Comparison of ENCODE assay signal across 17 cellular contexts in genomic region chr11:125587480-125587879, GRCh38. TPM values are rescaled to one million over a fixed set of nuclear protein-coding genes. Genes with fewer than 3 reads are reported as not detected.
A peak's percentile ranks its signal among the peaks of the same experiment; 100 is the strongest.
DNase-seq lines count a peak whose midpoint lies in the region; ATAC-seq and TF ChIP-seq lines count a peak whose summit lies in the region.
"Had no signal": no experiment of that assay in that cellular context is flagged by ENCODE, and none has a peak within 500 bp of the region (broad histone marks: within the 10 kb centered on the region; RNA-seq: fewer than 3 reads in every experiment).

No MANE protein-coding gene starts in this region.

- peaks cover 29% of the 10 kb centered on the region for H3K4me1 Mint-ChIP-seq in activated T-cell treated with anti-CD3 and anti-CD28 coated beads, Interleukin-2, amount 50 U/mL, for 72 hours (ENCODE audit: low read depth)
- peaks cover 17% of the 10 kb centered on the region for H3K4me1 Mint-ChIP-seq in chondrocyte (ENCODE audit: low read depth)

- no peaks in the 10 kb centered on the region for H3K27me3 ChIP-seq in IMR-90 (ENCODE audit: control insufficient read depth, insufficient read depth, low read length)

- no peak overlapping the region for H3K9ac ChIP-seq in IMR-90 (ENCODE audit: low read depth, low read length)
- H3K9ac ChIP-seq: GM23248 had no signal

- H3K18ac ChIP-seq in IMR-90 (ENCODE audit: low read depth, low read length) = no peak overlapping the region

- WGBS in IMR-90 (ENCODE audit: extremely low coverage in 2 of 2, insufficient read length in 1 of 2), 2 experiments = no CpG with 5 or more reads among the region's 1 CpG

- no peak for DNase-seq in activated T-cell treated with anti-CD3 and anti-CD28 coated beads, Interleukin-2, amount 50 U/mL, for 72 hours
- DNase-seq in activated T-cell treated with anti-CD3 and anti-CD28 coated beads, Interleukin-2, amount 50 U/mL, for 1 hour = no peak
- DNase-seq in IMR-90 = no peak
- DNase-seq in chondrocyte (ENCODE audit: low spot score) = no peak
- no peak for DNase-seq in cerebellar nuclear complex (lab: John Stamatoyannopoulos, UW)
- DNase-seq in activated CD8-positive, alpha-beta memory T cell treated with anti-CD3 and anti-CD28 coated beads for 24 hours = no peak
- DNase-seq in posterior cingulate gyrus = no peak
- DNase-seq: 8988T; C1 segment of cervical spinal cord; Calu3; CD4-positive, alpha-beta memory T cell; COR-L47; DMS153; DND-41; GM23248; H7; HCEC 1CT had no signal

- H3K27me3 Mint-ChIP-seq in activated T-cell treated with anti-CD3 and anti-CD28 coated beads, Interleukin-2, amount 50 U/mL, for 72 hours (ENCODE audit: low read depth) = no peaks in the 10 kb centered on the region
- H3K27me3 Mint-ChIP-seq in chondrocyte (ENCODE audit: low read depth) = no peaks in the 10 kb centered on the region
- H3K27me3 Mint-ChIP-seq: CD4-positive, alpha-beta memory T cell had no signal

- peaks cover 0 to 6% of the 10 kb centered on the region in 2 experiments; a peak in 2 of 4 replicates for H3K79me1 ChIP-seq in IMR-90 (ENCODE audit: low read depth in 1 of 2, low read length in 2 of 2)

- H3K14ac ChIP-seq in IMR-90 (replicated peaks; ENCODE audit: low read depth, low read length) = no peak overlapping the region

- peaks cover 3% of the 10 kb centered on the region; the same call in 1 of the 2 replicates for H3K9me1 ChIP-seq in IMR-90 (ENCODE audit: insufficient read depth, low read length)

- no peak for ATAC-seq in activated T-cell treated with anti-CD3 and anti-CD28 coated beads, Interleukin-2, amount 50 U/mL, for 72 hours (replicated peaks in 1 of 2)
- ATAC-seq in IMR-90 (ENCODE audit: low read depth) = no peak

- dilution Hi-C loops in IMR-90 (cut with HindIII; ENCODE audit: low sequenced_read_pairs, unreplicated experiment) = no loop called here

- no peak overlapping the region for H2AK5ac ChIP-seq in IMR-90 (ENCODE audit: low read depth, low read length)

- H3K23ac ChIP-seq in IMR-90 (ENCODE audit: low read depth, low read length) = peak overlapping the region; percentile 28; the same call in 1 of the 2 replicates

- no peak for TF ChIP-seq POLR2A in IMR-90 (IDR thresholded peaks at IDR 0.05; ENCODE audit: low read depth, low read length)

- no peak overlapping the region for H4K8ac ChIP-seq in IMR-90 (ENCODE audit: low read depth in 2 of 2, low read length in 2 of 2)

- no peak overlapping the region for H4K5ac ChIP-seq in IMR-90 (ENCODE audit: low read depth, low read length)

- H2AK9ac ChIP-seq in IMR-90 (replicated peaks; ENCODE audit: low read depth, low read length, poor library complexity) = no peak overlapping the region

- no peak overlapping the region for H2BK5ac ChIP-seq in IMR-90 (ENCODE audit: low read depth, low read length, poor library complexity, severe bottlenecking)

- H3K4me1 ChIP-seq in IMR-90 (ENCODE audit: control insufficient read depth, insufficient read depth, low read length) = 0 out of 2 replicates have a peak, but pooled peaks cover 2% of the 10 kb centered on the region

- H3K9me3 Mint-ChIP-seq in activated T-cell treated with anti-CD3 and anti-CD28 coated beads, Interleukin-2, amount 50 U/mL, for 72 hours = no peaks in the 10 kb centered on the region
- no peaks in the 10 kb centered on the region for H3K9me3 Mint-ChIP-seq in chondrocyte (ENCODE audit: low read depth)
- H3K9me3 Mint-ChIP-seq: CD4-positive, alpha-beta memory T cell had no signal

- no peak for TF ChIP-seq RAD21 in IMR-90 (IDR thresholded peaks at IDR 0.05; ENCODE audit: low read length)

- no peak overlapping the region for H3K4me3 Mint-ChIP-seq in activated T-cell treated with anti-CD3 and anti-CD28 coated beads, Interleukin-2, amount 50 U/mL, for 72 hours
- no peak overlapping the region for H3K4me3 Mint-ChIP-seq in chondrocyte (ENCODE audit: unreplicated experiment)
- H3K4me3 Mint-ChIP-seq: CD4-positive, alpha-beta memory T cell had no signal

- no peak overlapping the region for H3K56ac ChIP-seq in IMR-90 (ENCODE audit: extremely low read depth, insufficient read depth, low read length)

- TF ChIP-seq CTCF in IMR-90 (conservative IDR thresholded peaks at IDR 0.05; ENCODE audit: low read depth, low read length) = no peak
- TF ChIP-seq CTCF in chondrocyte (IDR thresholded peaks at IDR 0.05) = no peak

- peaks cover 10% of the 10 kb centered on the region for H3K36me3 ChIP-seq in IMR-90 (ENCODE audit: control insufficient read depth, insufficient read depth, low read length)

- peak overlapping the region; percentile 22 for H3K27ac Mint-ChIP-seq in activated T-cell treated with anti-CD3 and anti-CD28 coated beads, Interleukin-2, amount 50 U/mL, for 72 hours
- peak overlapping the region; percentile 45 for H3K27ac Mint-ChIP-seq in chondrocyte (ENCODE audit: unreplicated experiment)

- POLR2A ChIA-PET in IMR-90 (lab: Charles Lee; ENCODE audit: unreplicated experiment) = no interaction called here

- no peak overlapping the region for H3K4me3 ChIP-seq in IMR-90 (ENCODE audit: insufficient read depth, low read depth, low read length)
- H3K4me3 ChIP-seq: GM23248 had no signal

- CTCF ChIA-PET in IMR-90 (lab: Yijun Ruan, JAX) = no interaction called here

- no peak overlapping the region for H2AFZ ChIP-seq in IMR-90 (replicated peaks; ENCODE audit: low read length, poor library complexity)
- H2AFZ ChIP-seq: GM23248 had no signal

- no peak overlapping the region for H2BK120ac ChIP-seq in IMR-90 (ENCODE audit: low read depth, low read length)

- in situ Hi-C loops in IMR-90 (cut with MboI; ENCODE audit: low sequenced_read_pairs) = loop anchor here (25.0 kb wide), 1 partner anchor 950 kb away; no protein-coding TSS in a partner anchor

- peaks cover 5 to 28% of the 10 kb centered on the region in 2 donors for H3K36me3 Mint-ChIP-seq in activated T-cell treated with anti-CD3 and anti-CD28 coated beads, Interleukin-2, amount 50 U/mL, for 72 hours (ENCODE audit: insufficient read depth in 2 of 2)
- H3K36me3 Mint-ChIP-seq in chondrocyte (ENCODE audit: low read depth) = peaks cover 20% of the 10 kb centered on the region

- H3K9me3 ChIP-seq in IMR-90 (ENCODE audit: control insufficient read depth, insufficient read depth, low read length) = no peaks in the 10 kb centered on the region

- H4K91ac ChIP-seq in IMR-90 (ENCODE audit: insufficient read depth, low read depth, low read length) = no peak overlapping the region

- intact Hi-C loops in IMR-90 (cut with micrococcal nuclease) (no loop called here), posterior cingulate gyrus (cut with DNase I) (no loop called here)

- H3K27ac ChIP-seq in IMR-90 (ENCODE audit: insufficient read depth, low read length) = no peak overlapping the region
- H3K27ac ChIP-seq: GM23248 had no signal

- BruUV-seq in IMR-90 (replicated peaks; lab: Mats Ljungman, UMichigan) = no TSS peak

- H3K4me2 ChIP-seq in IMR-90 (ENCODE audit: low read depth, low read length) = no peak overlapping the region

- no peaks in the 10 kb centered on the region for H4K20me1 ChIP-seq in IMR-90 (ENCODE audit: insufficient read depth, low read length)

- H2BK20ac ChIP-seq in IMR-90 (ENCODE audit: low read depth, low read length) = no peak overlapping the region

- H3K4ac ChIP-seq in IMR-90 (ENCODE audit: low read depth, low read length) = no peak overlapping the region

- H2BK15ac ChIP-seq in IMR-90 (ENCODE audit: low read depth, low read length) = no peak overlapping the region; the same call in 2 of the 3 replicates

TF ChIP-seq in IMR-90, 13 proteins besides CTCF, POLR2A, EP300 and RAD21:
- TF ChIP-seq MAFK (IDR thresholded peaks at IDR 0.05; ENCODE audit: low read depth, low read length) (peak; percentile 56), MAZ (IDR thresholded peaks at IDR 0.05; ENCODE audit: borderline replicate concordance, low read depth, low read length) (no peak), MXI1 (IDR thresholded peaks at IDR 0.05; ENCODE audit: borderline replicate concordance, low read depth, low read length) (no peak), BHLHE40 (IDR thresholded peaks at IDR 0.05; ENCODE audit: low read depth, low read length) (no peak), FOS (IDR thresholded peaks at IDR 0.05; ENCODE audit: low read depth, low read length) (no peak), RCOR1 (IDR thresholded peaks at IDR 0.05; ENCODE audit: insufficient replicate concordance, low read length) (no peak)

RNA-seq across cellular contexts. Expression of gene STT3A, which starts 5.2 kb away (rescaled TPM):
- 100 to 1,000 TPM; 121 to 123 TPM for total RNA-seq in activated T-cell treated with anti-CD3 and anti-CD28 coated beads, Interleukin-2, amount 50 U/mL, for 72 hours
- total RNA-seq in IMR-90 (2012; rRNA removed) (346 and 387 TPM in 2 replicates), chondrocyte (247 to 286 TPM (median 252 TPM) in 3 replicates)
- 180 and 184 TPM in 2 replicates for polyA plus RNA-seq in IMR-90 (2012; rRNA removed)
- 112 and 179 TPM in 2 replicates for polyA plus RNA-seq in IMR-90 (2012; cell fraction: cytosol; rRNA removed)
- 25.4 and 108 TPM in 2 replicates for polyA plus RNA-seq in IMR-90 (2012; cell fraction: nucleus; rRNA removed; ENCODE audit: low replicate concordance)

RNA-seq across cellular contexts. Expression of gene EI24, which starts 18.2 kb away (rescaled TPM):
- 10 to 100 TPM; 27.4 to 35.6 TPM for total RNA-seq in activated T-cell treated with anti-CD3 and anti-CD28 coated beads, Interleukin-2, amount 50 U/mL, for 72 hours
- 95.9 and 122 TPM in 2 replicates for total RNA-seq in IMR-90 (2012; rRNA removed)
- 82.6 and 89.7 TPM in 2 replicates for polyA plus RNA-seq in IMR-90 (2012; rRNA removed)
- 75.8 and 96.6 TPM in 2 replicates for polyA plus RNA-seq in IMR-90 (2012; cell fraction: cytosol; rRNA removed)
- 16.5 and 42.6 TPM in 2 replicates for polyA plus RNA-seq in IMR-90 (2012; cell fraction: nucleus; rRNA removed; ENCODE audit: low replicate concordance)
- 88.6 to 95.0 TPM (median 91.1 TPM) in 3 replicates for total RNA-seq in chondrocyte

RNA-seq across cellular contexts. Expression of gene CHEK1, which starts 37.5 kb away (rescaled TPM):
- total RNA-seq in activated T-cell treated with anti-CD3 and anti-CD28 coated beads, Interleukin-2, amount 50 U/mL, for 72 hours = 100 to 1,000 TPM; 135 to 180 TPM
- total RNA-seq in IMR-90 (2012; rRNA removed) (22.6 and 30.3 TPM in 2 replicates), chondrocyte (18.3 to 28.4 TPM (median 23.5 TPM) in 3 replicates)
- 15.9 and 16.0 TPM in 2 replicates for polyA plus RNA-seq in IMR-90 (2012; rRNA removed)
- polyA plus RNA-seq in IMR-90 (2012; cell fraction: cytosol; rRNA removed) = 2.7 and 6.0 TPM in 2 replicates
- polyA plus RNA-seq in IMR-90 (2012; cell fraction: nucleus; rRNA removed; ENCODE audit: low replicate concordance) = 3.2 and 9.7 TPM in 2 replicates
